ENCODE assay signal across 22 cellular contexts in the genomic region with DNA sequence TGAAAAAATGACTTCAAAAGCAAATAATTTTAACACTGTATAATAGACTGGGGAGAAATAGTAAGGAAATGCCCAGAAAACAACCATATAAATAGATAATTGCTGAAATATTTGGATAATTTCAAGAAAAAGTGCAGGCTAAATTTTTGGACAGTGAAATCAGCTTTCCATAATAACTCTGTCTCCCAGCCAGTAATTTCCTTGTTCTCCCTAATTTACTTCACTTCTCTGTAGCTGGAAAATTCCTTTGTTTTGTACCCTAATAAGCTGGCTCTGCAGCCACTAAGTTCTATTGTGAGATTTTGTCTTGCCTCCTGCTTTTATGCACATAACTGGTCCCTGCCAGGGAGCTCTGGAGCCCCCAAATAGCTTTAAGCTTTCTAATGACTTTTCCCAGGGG. TPM values are rescaled to one million over a fixed set of nuclear protein-coding genes. Genes with fewer than 3 reads are reported as not detected.
"Had no signal": no experiment of that assay in that cellular context is flagged by ENCODE, and none has a peak within 500 bp of the region (broad histone marks: within the 10 kb centered on the region; RNA-seq: fewer than 3 reads in every experiment).

No MANE protein-coding gene starts in this region.

- H3K27ac ChIP-seq: cardiac muscle cell, foreskin keratinocyte, heart right ventricle, right atrium auricular region, spleen, vagina had no signal

- H3K4me3 ChIP-seq: cardiac muscle cell, heart right ventricle, right atrium auricular region, spleen, vagina had no signal

- H3K4me1 Mint-ChIP-seq: activated naive CD4-positive, alpha-beta T cell treated with anti-CD3 and anti-CD28 coated beads, Interleukin-2, amount 50 U/mL, for 24 hours; activated naive CD8-positive, alpha-beta T cell treated with anti-CD3 and anti-CD28 coated beads, Interleukin-2, amount 50 U/mL, for 24 hours; natural killer cell had no signal

- H3K27me3 ChIP-seq: cardiac muscle cell, right atrium auricular region, vagina had no signal

- H3K9me3 Mint-ChIP-seq: activated CD8-positive, alpha-beta T cell treated with anti-CD3 and anti-CD28 coated beads for 36 hours; activated naive CD4-positive, alpha-beta T cell treated with anti-CD3 and anti-CD28 coated beads, Interleukin-2, amount 50 U/mL, for 24 hours; activated naive CD8-positive, alpha-beta T cell treated with anti-CD3 and anti-CD28 coated beads, Interleukin-2, amount 50 U/mL, for 24 hours; activated T-helper 2 cell treated with anti-CD3 and anti-CD28 coated beads, Interferon-gamma antibody, Interleukin-2, Interleukin-4, amounts not matched to agents 10 μg/mL and 5 μg/mL and 100 μg/mL, durations not matched to agents 14 hours and 24 hours and 36 hours; type B pancreatic cell; WTC11 had no signal

- H3K4me1 ChIP-seq: foreskin keratinocyte, right atrium auricular region, spleen, vagina had no signal

- H3K36me3 Mint-ChIP-seq: activated naive CD4-positive, alpha-beta T cell treated with anti-CD3 and anti-CD28 coated beads, Interleukin-2, amount 50 U/mL, for 24 hours; brain; natural killer cell; WTC11 had no signal

- ATAC-seq: activated CD8-positive, alpha-beta T cell treated with anti-CD3 and anti-CD28 coated beads for 36 hours; activated naive CD8-positive, alpha-beta T cell treated with anti-CD3 and anti-CD28 coated beads, Interleukin-2, amount 50 U/mL, for 24 hours; natural killer cell; T-helper 17 cell; WTC11 had no signal

- H3K4me3 Mint-ChIP-seq: activated CD8-positive, alpha-beta T cell treated with anti-CD3 and anti-CD28 coated beads for 36 hours; activated naive CD4-positive, alpha-beta T cell treated with anti-CD3 and anti-CD28 coated beads, Interleukin-2, amount 50 U/mL, for 24 hours; activated naive CD8-positive, alpha-beta T cell treated with anti-CD3 and anti-CD28 coated beads, Interleukin-2, amount 50 U/mL, for 24 hours; brain; natural killer cell; T-helper 17 cell; type B pancreatic cell; WTC11 had no signal

- H3K9me3 ChIP-seq: heart right ventricle, right atrium auricular region, spleen, vagina had no signal

- H3K36me3 ChIP-seq: cardiac muscle cell, heart right ventricle, right atrium auricular region, spleen, vagina had no signal

- H3K27ac Mint-ChIP-seq: activated CD8-positive, alpha-beta T cell treated with anti-CD3 and anti-CD28 coated beads for 36 hours; activated naive CD4-positive, alpha-beta T cell treated with anti-CD3 and anti-CD28 coated beads, Interleukin-2, amount 50 U/mL, for 24 hours; activated naive CD8-positive, alpha-beta T cell treated with anti-CD3 and anti-CD28 coated beads, Interleukin-2, amount 50 U/mL, for 24 hours; activated T-helper 2 cell treated with anti-CD3 and anti-CD28 coated beads, Interferon-gamma antibody, Interleukin-2, Interleukin-4, amounts not matched to agents 10 μg/mL and 5 μg/mL and 100 μg/mL, durations not matched to agents 14 hours and 24 hours and 36 hours; brain; natural killer cell; T-helper 17 cell; type B pancreatic cell; WTC11 had no signal

- DNase-seq: activated CD4-positive, alpha-beta T cell treated with anti-CD3 and anti-CD28 coated beads for 1 hour; activated CD4-positive, alpha-beta T cell treated with anti-CD3 and anti-CD28 coated beads, Interleukin-2, amount 50 U/mL, for 1 hour; activated CD8-positive, alpha-beta T cell treated with anti-CD3 and anti-CD28 coated beads for 36 hours; activated naive CD8-positive, alpha-beta T cell treated with anti-CD3 and anti-CD28 coated beads, Interleukin-2, amount 50 U/mL, for 24 hours; activated T-cell treated with anti-CD3 and anti-CD28 coated beads, Interleukin-2, amount 50 U/mL, for 48 hours; cortex of kidney; foreskin keratinocyte; heart right ventricle; natural killer cell; spleen; stimulated activated naive CD4-positive, alpha-beta T cell; SW 1271; T-helper 17 cell; T1000 had no signal

RNA-seq across cellular contexts. Expression of a gene that starts 27.7 kb away (rescaled TPM):
- total RNA-seq: activated CD8-positive, alpha-beta T cell treated with anti-CD3 and anti-CD28 coated beads for 36 hours; activated T-helper 2 cell treated with anti-CD3 and anti-CD28 coated beads, Interferon-gamma antibody, Interleukin-2, Interleukin-4, amounts not matched to agents 10 μg/mL and 5 μg/mL and 100 μg/mL, durations not matched to agents 14 hours and 24 hours and 36 hours; natural killer cell; T-helper 17 cell had no signal
